ENCODE assay signal across 20 cellular contexts in the genomic region with DNA sequence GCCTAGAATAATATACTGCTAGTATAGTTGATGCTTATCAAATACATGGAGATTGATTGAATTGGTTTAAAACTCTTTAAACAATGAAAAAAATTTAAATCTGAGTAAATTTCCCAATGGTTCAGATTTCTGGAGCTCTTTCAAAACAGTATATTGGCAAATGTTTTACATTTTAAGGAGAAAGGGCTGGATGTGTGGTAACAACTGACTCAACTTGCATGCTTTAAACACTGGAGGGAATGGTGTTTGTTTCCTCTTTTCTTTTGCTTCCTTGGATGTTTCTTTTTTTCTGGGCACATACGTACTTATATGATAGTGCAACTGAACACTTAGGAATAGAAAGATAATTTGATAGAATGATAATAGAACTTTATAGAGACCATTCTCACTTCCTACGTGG.
DNase-seq lines count a peak whose midpoint lies in the region; ATAC-seq and TF ChIP-seq lines count a peak whose summit lies in the region.
"Had no signal": no experiment of that assay in that cellular context is flagged by ENCODE, and none has a peak within 500 bp of the region (broad histone marks: within the 10 kb centered on the region; RNA-seq: fewer than 3 reads in every experiment).

No MANE protein-coding gene starts in this region.

- ATAC-seq in HG02588 (IDR thresholded peaks at IDR 0.05; ENCODE audit: unreplicated experiment): no peak
- ATAC-seq: A549; CD8-positive, alpha-beta T cell; GM12878; GM23338; HCT116 had no signal

- H3K4me1 ChIP-seq in adipocyte (ENCODE audit: control insufficient read depth, insufficient read depth, low read length): peaks cover 21% of the 10 kb centered on the region
- H3K4me1 ChIP-seq: A549, BLaER1, Caco-2 had no signal

- no peaks in the 10 kb centered on the region for H3K9me3 ChIP-seq in adipocyte (ENCODE audit: control insufficient read depth, low read length)
- H3K9me3 ChIP-seq: A549, BLaER1, Caco-2 had no signal

- peaks cover 42% of the 10 kb centered on the region for H3K36me3 ChIP-seq in adipocyte (ENCODE audit: control insufficient read depth, insufficient read depth, low read length, severe bottlenecking)

- H3K27me3 ChIP-seq in adipocyte (replicated peaks; ENCODE audit: control insufficient read depth, insufficient read depth, low read length): no peaks in the 10 kb centered on the region
- H3K27me3 ChIP-seq: BLaER1 had no signal

- H3K4me3 ChIP-seq in AG10803 (ENCODE audit: low read length) (no peak overlapping the region), adipocyte (ENCODE audit: low read length) (no peak overlapping the region), foreskin fibroblast (ENCODE audit: low read depth in 1 of 2, low read length in 2 of 2) (no peak overlapping the region)
- H3K4me3 ChIP-seq: A549, BLaER1, GM12878, GM23338 had no signal

- TF ChIP-seq CTCF in AG10803 (conservative IDR thresholded peaks at IDR 0.05; ENCODE audit: low read length): no peak
- no peak for TF ChIP-seq CTCF in foreskin fibroblast (IDR thresholded peaks at IDR 0.05; ENCODE audit: low read depth, low read length)

- DNase-seq in AG10803 (ENCODE audit: low read depth) (peak; percentile 38), adipocyte (ENCODE audit: low read depth) (peak; percentile 68), fibroblast of peridontal ligament (ENCODE audit: extremely low read depth) (peak; percentile 69), foreskin fibroblast (no peak), GM03348 (ENCODE audit: low spot score) (no peak)
- DNase-seq in activated CD4-positive, alpha-beta T cell treated with anti-CD3 and anti-CD28 coated beads for 4 hours: no peak
- DNase-seq: 8988T; ACHN; Caco-2; CD4-positive, CD25-positive, alpha-beta regulatory T cell; CD8-positive, alpha-beta T cell; DMS153; DND-41; H9 had no signal

- no peak overlapping the region for H3K9ac ChIP-seq in adipocyte (ENCODE audit: low read length)
- H3K9ac ChIP-seq: BLaER1 had no signal

Comparison
In these comparisons a context has a peak if more than half of its experiments do, and no peak if none do; other contexts are left out.
1. DNase-seq: peak in AG10803 (single experiment), adipocyte (single experiment) and fibroblast of peridontal ligament (single experiment); none in foreskin fibroblast (0 of 2), activated CD4-positive, alpha-beta T cell treated with anti-CD3 and anti-CD28 coated beads for 4 hours (0 of 2) and GM03348 (single experiment).